In the genomic region with DNA sequence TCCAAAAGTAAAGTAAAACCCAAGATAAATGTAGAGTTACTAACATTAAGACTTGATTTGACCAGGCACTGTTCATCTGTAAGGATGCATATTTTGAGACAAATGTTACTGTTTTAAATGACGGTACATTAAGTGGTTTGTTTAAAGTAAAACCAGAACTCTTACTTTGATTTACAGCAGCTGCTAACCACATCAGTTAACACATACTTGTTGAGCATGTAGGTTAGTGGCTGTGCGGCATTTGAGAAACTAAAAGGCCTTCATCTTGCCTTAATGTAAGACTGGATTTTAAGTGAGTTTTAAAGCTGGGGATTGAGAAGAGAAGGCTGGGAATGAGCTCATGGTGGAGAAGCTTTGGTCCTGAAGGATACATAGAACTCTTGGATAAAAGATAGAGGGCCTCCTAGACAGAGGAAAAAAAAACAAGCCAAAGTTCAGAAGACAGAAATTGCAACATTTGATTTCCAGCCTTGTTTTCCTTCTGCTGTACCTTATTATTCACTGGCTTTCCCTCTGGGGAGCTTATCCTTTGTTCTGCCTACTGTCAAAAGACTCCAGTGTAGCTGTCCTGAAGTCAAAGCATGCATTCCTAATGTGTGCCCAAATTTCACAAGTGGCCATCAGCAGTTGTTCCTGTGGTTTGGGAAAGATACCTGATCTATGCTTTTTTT, we compare ENCODE assay signal across 1 cellular context.
TF ChIP-seq lines count a peak whose summit lies in the region.

No MANE protein-coding gene starts in this region.

TF ChIP-seq in HepG2, 621 proteins besides CTCF, POLR2A, EP300 and RAD21 (continued from another document and continues in another):
- TF ChIP-seq, protein P1, sequence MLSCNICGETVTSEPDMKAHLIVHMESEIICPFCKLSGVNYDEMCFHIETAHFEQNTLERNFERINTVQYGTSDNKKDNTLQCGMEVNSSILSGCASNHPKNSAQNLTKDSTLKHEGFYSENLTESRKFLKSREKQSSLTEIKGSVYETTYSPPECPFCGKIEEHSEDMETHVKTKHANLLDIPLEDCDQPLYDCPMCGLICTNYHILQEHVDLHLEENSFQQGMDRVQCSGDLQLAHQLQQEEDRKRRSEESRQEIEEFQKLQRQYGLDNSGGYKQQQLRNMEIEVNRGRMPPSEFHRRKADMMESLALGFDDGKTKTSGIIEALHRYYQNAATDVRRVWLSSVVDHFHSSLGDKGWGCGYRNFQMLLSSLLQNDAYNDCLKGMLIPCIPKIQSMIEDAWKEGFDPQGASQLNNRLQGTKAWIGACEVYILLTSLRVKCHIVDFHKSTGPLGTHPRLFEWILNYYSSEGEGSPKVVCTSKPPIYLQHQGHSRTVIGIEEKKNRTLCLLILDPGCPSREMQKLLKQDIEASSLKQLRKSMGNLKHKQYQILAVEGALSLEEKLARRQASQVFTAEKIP (CRISPR knock-in tag; IDR thresholded peaks at IDR 0.05; ENCODE audit: borderline replicate concordance) = no peak
- no peak for TF ChIP-seq PLRG1 (conservative IDR thresholded peaks at IDR 0.05)
- TF ChIP-seq ZNF720 (CRISPR knock-in tag; IDR thresholded peaks at IDR 0.05) = no peak
- TF ChIP-seq RCOR2 (CRISPR knock-in tag; IDR thresholded peaks at IDR 0.05) = no peak
- TF ChIP-seq ZNF3 (CRISPR knock-in tag; IDR thresholded peaks at IDR 0.05) = no peak
- peak; percentile 64; the same call in 1 of the 2 replicates for TF ChIP-seq ISL2 (CRISPR knock-in tag; IDR thresholded peaks at IDR 0.05)
- peak; percentile 85 for TF ChIP-seq RXRB (CRISPR knock-in tag; IDR thresholded peaks at IDR 0.05; ENCODE audit: borderline replicate concordance)
- no peak for TF ChIP-seq ONECUT2 (CRISPR knock-in tag; IDR thresholded peaks at IDR 0.05)
- TF ChIP-seq, protein P2, sequence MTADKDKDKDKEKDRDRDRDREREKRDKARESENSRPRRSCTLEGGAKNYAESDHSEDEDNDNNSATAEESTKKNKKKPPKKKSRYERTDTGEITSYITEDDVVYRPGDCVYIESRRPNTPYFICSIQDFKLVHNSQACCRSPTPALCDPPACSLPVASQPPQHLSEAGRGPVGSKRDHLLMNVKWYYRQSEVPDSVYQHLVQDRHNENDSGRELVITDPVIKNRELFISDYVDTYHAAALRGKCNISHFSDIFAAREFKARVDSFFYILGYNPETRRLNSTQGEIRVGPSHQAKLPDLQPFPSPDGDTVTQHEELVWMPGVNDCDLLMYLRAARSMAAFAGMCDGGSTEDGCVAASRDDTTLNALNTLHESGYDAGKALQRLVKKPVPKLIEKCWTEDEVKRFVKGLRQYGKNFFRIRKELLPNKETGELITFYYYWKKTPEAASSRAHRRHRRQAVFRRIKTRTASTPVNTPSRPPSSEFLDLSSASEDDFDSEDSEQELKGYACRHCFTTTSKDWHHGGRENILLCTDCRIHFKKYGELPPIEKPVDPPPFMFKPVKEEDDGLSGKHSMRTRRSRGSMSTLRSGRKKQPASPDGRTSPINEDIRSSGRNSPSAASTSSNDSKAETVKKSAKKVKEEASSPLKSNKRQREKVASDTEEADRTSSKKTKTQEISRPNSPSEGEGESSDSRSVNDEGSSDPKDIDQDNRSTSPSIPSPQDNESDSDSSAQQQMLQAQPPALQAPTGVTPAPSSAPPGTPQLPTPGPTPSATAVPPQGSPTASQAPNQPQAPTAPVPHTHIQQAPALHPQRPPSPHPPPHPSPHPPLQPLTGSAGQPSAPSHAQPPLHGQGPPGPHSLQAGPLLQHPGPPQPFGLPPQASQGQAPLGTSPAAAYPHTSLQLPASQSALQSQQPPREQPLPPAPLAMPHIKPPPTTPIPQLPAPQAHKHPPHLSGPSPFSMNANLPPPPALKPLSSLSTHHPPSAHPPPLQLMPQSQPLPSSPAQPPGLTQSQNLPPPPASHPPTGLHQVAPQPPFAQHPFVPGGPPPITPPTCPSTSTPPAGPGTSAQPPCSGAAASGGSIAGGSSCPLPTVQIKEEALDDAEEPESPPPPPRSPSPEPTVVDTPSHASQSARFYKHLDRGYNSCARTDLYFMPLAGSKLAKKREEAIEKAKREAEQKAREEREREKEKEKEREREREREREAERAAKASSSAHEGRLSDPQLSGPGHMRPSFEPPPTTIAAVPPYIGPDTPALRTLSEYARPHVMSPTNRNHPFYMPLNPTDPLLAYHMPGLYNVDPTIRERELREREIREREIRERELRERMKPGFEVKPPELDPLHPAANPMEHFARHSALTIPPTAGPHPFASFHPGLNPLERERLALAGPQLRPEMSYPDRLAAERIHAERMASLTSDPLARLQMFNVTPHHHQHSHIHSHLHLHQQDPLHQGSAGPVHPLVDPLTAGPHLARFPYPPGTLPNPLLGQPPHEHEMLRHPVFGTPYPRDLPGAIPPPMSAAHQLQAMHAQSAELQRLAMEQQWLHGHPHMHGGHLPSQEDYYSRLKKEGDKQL (CRISPR knock-in tag; IDR thresholded peaks at IDR 0.05; ENCODE audit: low read depth) = 0 out of 2 replicates have a peak, but pooled peaks have one; percentile 16
- TF ChIP-seq PCBP1 (IDR thresholded peaks at IDR 0.05; ENCODE audit: borderline replicate concordance, low read depth, low read length) = no peak
- no peak for TF ChIP-seq KAT8 (CRISPR knock-in tag; IDR thresholded peaks at IDR 0.05)
- TF ChIP-seq MED1 (CRISPR knock-in tag; IDR thresholded peaks at IDR 0.05) = peak; percentile 59
- TF ChIP-seq CEBPB (IDR thresholded peaks at IDR 0.05; ENCODE audit: borderline replicate concordance, low read depth, low read length) = peak; percentile 40; the same call in 1 of the 2 replicates
- no peak for TF ChIP-seq ZIK1 (CRISPR knock-in tag; IDR thresholded peaks at IDR 0.05; ENCODE audit: borderline replicate concordance, low read depth)
- TF ChIP-seq JUNB (CRISPR knock-in tag; IDR thresholded peaks at IDR 0.05; ENCODE audit: borderline replicate concordance) = no peak
- no peak for TF ChIP-seq ZNF253 (CRISPR knock-in tag; IDR thresholded peaks at IDR 0.05; ENCODE audit: borderline replicate concordance)
- no peak for TF ChIP-seq ZNF17 (CRISPR knock-in tag; IDR thresholded peaks at IDR 0.05)
- TF ChIP-seq, protein P3, sequence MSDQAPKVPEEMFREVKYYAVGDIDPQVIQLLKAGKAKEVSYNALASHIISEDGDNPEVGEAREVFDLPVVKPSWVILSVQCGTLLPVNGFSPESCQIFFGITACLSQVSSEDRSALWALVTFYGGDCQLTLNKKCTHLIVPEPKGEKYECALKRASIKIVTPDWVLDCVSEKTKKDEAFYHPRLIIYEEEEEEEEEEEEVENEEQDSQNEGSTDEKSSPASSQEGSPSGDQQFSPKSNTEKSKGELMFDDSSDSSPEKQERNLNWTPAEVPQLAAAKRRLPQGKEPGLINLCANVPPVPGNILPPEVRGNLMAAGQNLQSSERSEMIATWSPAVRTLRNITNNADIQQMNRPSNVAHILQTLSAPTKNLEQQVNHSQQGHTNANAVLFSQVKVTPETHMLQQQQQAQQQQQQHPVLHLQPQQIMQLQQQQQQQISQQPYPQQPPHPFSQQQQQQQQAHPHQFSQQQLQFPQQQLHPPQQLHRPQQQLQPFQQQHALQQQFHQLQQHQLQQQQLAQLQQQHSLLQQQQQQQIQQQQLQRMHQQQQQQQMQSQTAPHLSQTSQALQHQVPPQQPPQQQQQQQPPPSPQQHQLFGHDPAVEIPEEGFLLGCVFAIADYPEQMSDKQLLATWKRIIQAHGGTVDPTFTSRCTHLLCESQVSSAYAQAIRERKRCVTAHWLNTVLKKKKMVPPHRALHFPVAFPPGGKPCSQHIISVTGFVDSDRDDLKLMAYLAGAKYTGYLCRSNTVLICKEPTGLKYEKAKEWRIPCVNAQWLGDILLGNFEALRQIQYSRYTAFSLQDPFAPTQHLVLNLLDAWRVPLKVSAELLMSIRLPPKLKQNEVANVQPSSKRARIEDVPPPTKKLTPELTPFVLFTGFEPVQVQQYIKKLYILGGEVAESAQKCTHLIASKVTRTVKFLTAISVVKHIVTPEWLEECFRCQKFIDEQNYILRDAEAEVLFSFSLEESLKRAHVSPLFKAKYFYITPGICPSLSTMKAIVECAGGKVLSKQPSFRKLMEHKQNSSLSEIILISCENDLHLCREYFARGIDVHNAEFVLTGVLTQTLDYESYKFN (CRISPR knock-in tag; conservative IDR thresholded peaks at IDR 0.05) = peak; percentile 83
- TF ChIP-seq CBX1 (IDR thresholded peaks at IDR 0.05; ENCODE audit: low read depth) = no peak
- TF ChIP-seq, protein P4, sequence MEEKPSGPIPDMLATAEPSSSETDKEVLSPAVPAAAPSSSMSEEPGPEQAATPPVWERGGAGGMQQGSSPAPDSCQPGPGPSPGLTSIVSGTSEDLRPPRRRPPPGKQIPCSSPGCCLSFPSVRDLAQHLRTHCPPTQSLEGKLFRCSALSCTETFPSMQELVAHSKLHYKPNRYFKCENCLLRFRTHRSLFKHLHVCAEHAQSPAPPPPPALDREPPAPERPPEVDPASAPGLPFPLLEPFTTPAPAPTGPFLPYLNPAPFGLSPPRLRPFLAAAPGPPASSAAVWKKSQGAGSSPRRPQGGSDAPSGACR (CRISPR knock-in tag; IDR thresholded peaks at IDR 0.05) = no peak
- TF ChIP-seq ATF7-NPFF (CRISPR knock-in tag; IDR thresholded peaks at IDR 0.05; ENCODE audit: low read depth) = no peak
- peak; percentile 72 for TF ChIP-seq NCOA2 (CRISPR knock-in tag; IDR thresholded peaks at IDR 0.05)
- no peak for TF ChIP-seq DNMT1 (CRISPR knock-in tag; IDR thresholded peaks at IDR 0.05)
- TF ChIP-seq BCL6 (CRISPR knock-in tag; IDR thresholded peaks at IDR 0.05) = peak; percentile 86
- no peak for TF ChIP-seq SUZ12 (IDR thresholded peaks at IDR 0.05; ENCODE audit: low read depth, low read length)
- TF ChIP-seq, protein P5, sequence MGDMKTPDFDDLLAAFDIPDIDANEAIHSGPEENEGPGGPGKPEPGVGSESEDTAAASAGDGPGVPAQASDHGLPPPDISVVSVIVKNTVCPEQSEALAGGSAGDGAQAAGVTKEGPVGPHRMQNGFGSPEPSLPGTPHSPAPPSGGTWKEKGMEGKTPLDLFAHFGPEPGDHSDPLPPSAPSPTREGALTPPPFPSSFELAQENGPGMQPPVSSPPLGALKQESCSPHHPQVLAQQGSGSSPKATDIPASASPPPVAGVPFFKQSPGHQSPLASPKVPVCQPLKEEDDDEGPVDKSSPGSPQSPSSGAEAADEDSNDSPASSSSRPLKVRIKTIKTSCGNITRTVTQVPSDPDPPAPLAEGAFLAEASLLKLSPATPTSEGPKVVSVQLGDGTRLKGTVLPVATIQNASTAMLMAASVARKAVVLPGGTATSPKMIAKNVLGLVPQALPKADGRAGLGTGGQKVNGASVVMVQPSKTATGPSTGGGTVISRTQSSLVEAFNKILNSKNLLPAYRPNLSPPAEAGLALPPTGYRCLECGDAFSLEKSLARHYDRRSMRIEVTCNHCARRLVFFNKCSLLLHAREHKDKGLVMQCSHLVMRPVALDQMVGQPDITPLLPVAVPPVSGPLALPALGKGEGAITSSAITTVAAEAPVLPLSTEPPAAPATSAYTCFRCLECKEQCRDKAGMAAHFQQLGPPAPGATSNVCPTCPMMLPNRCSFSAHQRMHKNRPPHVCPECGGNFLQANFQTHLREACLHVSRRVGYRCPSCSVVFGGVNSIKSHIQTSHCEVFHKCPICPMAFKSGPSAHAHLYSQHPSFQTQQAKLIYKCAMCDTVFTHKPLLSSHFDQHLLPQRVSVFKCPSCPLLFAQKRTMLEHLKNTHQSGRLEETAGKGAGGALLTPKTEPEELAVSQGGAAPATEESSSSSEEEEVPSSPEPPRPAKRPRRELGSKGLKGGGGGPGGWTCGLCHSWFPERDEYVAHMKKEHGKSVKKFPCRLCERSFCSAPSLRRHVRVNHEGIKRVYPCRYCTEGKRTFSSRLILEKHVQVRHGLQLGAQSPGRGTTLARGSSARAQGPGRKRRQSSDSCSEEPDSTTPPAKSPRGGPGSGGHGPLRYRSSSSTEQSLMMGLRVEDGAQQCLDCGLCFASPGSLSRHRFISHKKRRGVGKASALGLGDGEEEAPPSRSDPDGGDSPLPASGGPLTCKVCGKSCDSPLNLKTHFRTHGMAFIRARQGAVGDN (CRISPR knock-in tag; IDR thresholded peaks at IDR 0.05) = no peak
- TF ChIP-seq, protein P6, sequence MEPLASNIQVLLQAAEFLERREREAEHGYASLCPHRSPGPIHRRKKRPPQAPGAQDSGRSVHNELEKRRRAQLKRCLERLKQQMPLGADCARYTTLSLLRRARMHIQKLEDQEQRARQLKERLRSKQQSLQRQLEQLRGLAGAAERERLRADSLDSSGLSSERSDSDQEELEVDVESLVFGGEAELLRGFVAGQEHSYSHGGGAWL (CRISPR knock-in tag; IDR thresholded peaks at IDR 0.05) = no peak
- TF ChIP-seq MXD4 (CRISPR knock-in tag; IDR thresholded peaks at IDR 0.05) = 0 out of 2 replicates have a peak, but pooled peaks have one; percentile 5
- TF ChIP-seq ZNF468 (CRISPR knock-in tag; IDR thresholded peaks at IDR 0.05) = no peak
- TF ChIP-seq, protein P7, sequence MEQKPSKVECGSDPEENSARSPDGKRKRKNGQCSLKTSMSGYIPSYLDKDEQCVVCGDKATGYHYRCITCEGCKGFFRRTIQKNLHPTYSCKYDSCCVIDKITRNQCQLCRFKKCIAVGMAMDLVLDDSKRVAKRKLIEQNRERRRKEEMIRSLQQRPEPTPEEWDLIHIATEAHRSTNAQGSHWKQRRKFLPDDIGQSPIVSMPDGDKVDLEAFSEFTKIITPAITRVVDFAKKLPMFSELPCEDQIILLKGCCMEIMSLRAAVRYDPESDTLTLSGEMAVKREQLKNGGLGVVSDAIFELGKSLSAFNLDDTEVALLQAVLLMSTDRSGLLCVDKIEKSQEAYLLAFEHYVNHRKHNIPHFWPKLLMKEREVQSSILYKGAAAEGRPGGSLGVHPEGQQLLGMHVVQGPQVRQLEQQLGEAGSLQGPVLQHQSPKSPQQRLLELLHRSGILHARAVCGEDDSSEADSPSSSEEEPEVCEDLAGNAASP (CRISPR knock-in tag; IDR thresholded peaks at IDR 0.05; ENCODE audit: borderline replicate concordance) = peak; percentile 60
- TF ChIP-seq JUND (CRISPR knock-in tag; IDR thresholded peaks at IDR 0.05) = no peak
- no peak for TF ChIP-seq ZFP41 (CRISPR knock-in tag; IDR thresholded peaks at IDR 0.05; ENCODE audit: borderline replicate concordance)
- 0 out of 2 replicates have a peak, but pooled peaks have one; percentile 29 for TF ChIP-seq DPF2 (CRISPR knock-in tag; IDR thresholded peaks at IDR 0.05; ENCODE audit: borderline replicate concordance, low read depth)
- TF ChIP-seq HNF4G (IDR thresholded peaks at IDR 0.05; ENCODE audit: borderline replicate concordance, low read depth, low read length) = 0 out of 2 replicates have a peak, but pooled peaks have one; percentile 50
- TF ChIP-seq HNF4G (CRISPR knock-in tag; IDR thresholded peaks at IDR 0.05; ENCODE audit: borderline replicate concordance, low read depth) = 0 out of 2 replicates have a peak, but pooled peaks have one; percentile 37
- peak; percentile 74 for TF ChIP-seq FOXA3 (CRISPR knock-in tag; IDR thresholded peaks at IDR 0.05)
- TF ChIP-seq, protein P8, sequence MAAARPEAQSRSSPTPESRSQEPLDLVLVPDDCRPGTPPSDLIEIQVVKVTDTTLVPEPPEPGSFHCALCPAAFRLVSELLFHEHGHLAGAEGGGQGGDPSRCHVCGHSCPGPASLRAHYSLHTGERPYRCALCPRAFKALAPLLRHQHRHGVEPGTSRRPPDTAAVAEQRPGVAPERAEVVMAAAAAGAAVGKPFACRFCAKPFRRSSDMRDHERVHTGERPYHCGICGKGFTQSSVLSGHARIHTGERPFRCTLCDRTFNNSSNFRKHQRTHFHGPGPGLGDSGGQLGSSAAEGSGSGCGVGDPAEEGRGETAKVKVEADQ (CRISPR knock-in tag; IDR thresholded peaks at IDR 0.05; ENCODE audit: borderline replicate concordance) = no peak
- no peak for TF ChIP-seq ZNF792 (CRISPR knock-in tag; IDR thresholded peaks at IDR 0.05)
- TF ChIP-seq FOXJ3 (CRISPR knock-in tag; IDR thresholded peaks at IDR 0.05; ENCODE audit: borderline replicate concordance) = peak; percentile 74; the same call in 1 of the 2 replicates
